ENCODE assay signal across 20 cellular contexts in genomic region chr17:65522751-65523404, GRCh38. TPM values are rescaled to one million over a fixed set of nuclear protein-coding genes. Genes with fewer than 3 reads are reported as not detected.
DNase-seq lines count a peak whose midpoint lies in the region; ATAC-seq and TF ChIP-seq lines count a peak whose summit lies in the region.
"Had no signal": no experiment of that assay in that cellular context is flagged by ENCODE, and none has a peak within 500 bp of the region (broad histone marks: within the 10 kb centered on the region; RNA-seq: fewer than 3 reads in every experiment).

No MANE protein-coding gene starts in this region.

- intact Hi-C loops in activated CD4-positive, alpha-beta T cell treated with anti-CD3 and anti-CD28 coated beads, Interleukin-2, amount 10 ng/mL, durations not matched to agents 24 days and 14 days (cut with micrococcal nuclease): loop anchor here (1.0 kb wide), 3 partner anchors 30 to 294 kb away; no protein-coding TSS in a partner anchor
- intact Hi-C loops in Caco-2 (cut with micrococcal nuclease; ENCODE audit: unreplicated experiment): no loop called here

- peaks cover 56% of the 10 kb centered on the region for H3K27me3 Mint-ChIP-seq in activated CD4-positive, alpha-beta T cell treated with anti-CD3 and anti-CD28 coated beads, Interleukin-2, amount 10 ng/mL, durations not matched to agents 24 days and 14 days
- H3K27me3 Mint-ChIP-seq in Caco-2 (ENCODE audit: insufficient read depth, unreplicated experiment) (no peaks in the 10 kb centered on the region), nephron progenitor cell (ENCODE audit: low read depth, poor library complexity) (no peaks in the 10 kb centered on the region)
- H3K27me3 Mint-ChIP-seq in activated T-helper 17 cell treated with anti-CD3 and anti-CD28 coated beads, Interleukin-2, amount 50 U/mL, for 72 hours: no peaks in the 10 kb centered on the region
- H3K27me3 Mint-ChIP-seq: stimulated activated naive CD8-positive, alpha-beta T cell treated with anti-CD3 and anti-CD28 coated beads, Interleukin-15, amount 100 ng/mL, for 72 hours had no signal

- ATAC-seq in activated T-helper 17 cell treated with anti-CD3 and anti-CD28 coated beads, Interleukin-2, amount 50 U/mL, for 72 hours (replicated peaks): peak; percentile 4
- ATAC-seq in HG03469 (IDR thresholded peaks at IDR 0.05; ENCODE audit: unreplicated experiment): no peak
- no peak for ATAC-seq in GM19463 (IDR thresholded peaks at IDR 0.05; ENCODE audit: unreplicated experiment)
- ATAC-seq: foreskin keratinocyte had no signal

- POLR2A ChIA-PET in Caco-2 (lab: Charles Lee): interaction anchor here (0.5 to 0.6 kb wide), 2 partner anchors 25 to 85 kb away, joined by 4 to 5 read pairs; no protein-coding TSS in a partner anchor

- H3K4me1 ChIP-seq in Caco-2: peaks cover 18% of the 10 kb centered on the region
- H3K4me1 ChIP-seq: foreskin keratinocyte, HAP-1 had no signal

- BruUV-seq in Caco-2 (replicated peaks; lab: Mats Ljungman, UMichigan): no TSS peak

- no peaks in the 10 kb centered on the region for H3K9me3 ChIP-seq in Caco-2
- H3K9me3 ChIP-seq: HAP-1, upper lobe of left lung had no signal

- H3K9me3 Mint-ChIP-seq in activated CD4-positive, alpha-beta T cell treated with anti-CD3 and anti-CD28 coated beads, Interleukin-2, amount 10 ng/mL, durations not matched to agents 24 days and 14 days: peaks cover 10% of the 10 kb centered on the region
- no peaks in the 10 kb centered on the region for H3K9me3 Mint-ChIP-seq in Caco-2 (ENCODE audit: unreplicated experiment)
- peaks cover 2% of the 10 kb centered on the region for H3K9me3 Mint-ChIP-seq in activated T-helper 17 cell treated with anti-CD3 and anti-CD28 coated beads, Interleukin-2, amount 50 U/mL, for 72 hours
- no peaks in the 10 kb centered on the region for H3K9me3 Mint-ChIP-seq in nephron progenitor cell
- H3K9me3 Mint-ChIP-seq: stimulated activated naive CD8-positive, alpha-beta T cell treated with anti-CD3 and anti-CD28 coated beads, Interleukin-15, amount 100 ng/mL, for 72 hours had no signal

- H3K4me3 ChIP-seq in Caco-2 (ENCODE audit: low read depth, low read length): no peak overlapping the region
- H3K4me3 ChIP-seq: HAP-1, lung, upper lobe of left lung had no signal

- H3K36me3 Mint-ChIP-seq in activated CD4-positive, alpha-beta T cell treated with anti-CD3 and anti-CD28 coated beads, Interleukin-2, amount 10 ng/mL, durations not matched to agents 24 days and 14 days (ENCODE audit: low read depth): peaks cover 4% of the 10 kb centered on the region
- H3K36me3 Mint-ChIP-seq in Caco-2 (ENCODE audit: insufficient read depth, unreplicated experiment) (peaks cover 33% of the 10 kb centered on the region), nephron progenitor cell (ENCODE audit: low read depth) (peaks cover 9% of the 10 kb centered on the region)
- H3K36me3 Mint-ChIP-seq in activated T-helper 17 cell treated with anti-CD3 and anti-CD28 coated beads, Interleukin-2, amount 50 U/mL, for 72 hours (ENCODE audit: low read depth): no peaks in the 10 kb centered on the region

- no peaks in the 10 kb centered on the region for H3K36me3 ChIP-seq in Caco-2 (ENCODE audit: control insufficient read depth, insufficient read depth, low read length)
- H3K36me3 ChIP-seq: HAP-1 had no signal

- H3K27me3 ChIP-seq in Caco-2 (replicated peaks; ENCODE audit: control insufficient read depth, insufficient read depth, low read length): no peaks in the 10 kb centered on the region
- H3K27me3 ChIP-seq: foreskin keratinocyte, upper lobe of left lung had no signal

- CTCF ChIA-PET in Caco-2 (lab: Charles Lee): interaction anchor here (0.6 kb wide), 1 partner anchor 70 kb away, joined by 4 read pairs; no protein-coding TSS in a partner anchor

- H3K4me3 Mint-ChIP-seq in activated CD4-positive, alpha-beta T cell treated with anti-CD3 and anti-CD28 coated beads, Interleukin-2, amount 10 ng/mL, durations not matched to agents 24 days and 14 days: peak overlapping the region; percentile 68
- no peak overlapping the region for H3K4me3 Mint-ChIP-seq in Caco-2 (ENCODE audit: unreplicated experiment)
- peak overlapping the region; percentile 61 for H3K4me3 Mint-ChIP-seq in activated T-helper 17 cell treated with anti-CD3 and anti-CD28 coated beads, Interleukin-2, amount 50 U/mL, for 72 hours
- H3K4me3 Mint-ChIP-seq in nephron progenitor cell: peak overlapping the region; percentile 49

- peak overlapping the region; percentile 75 for H3K27ac Mint-ChIP-seq in activated CD4-positive, alpha-beta T cell treated with anti-CD3 and anti-CD28 coated beads, Interleukin-2, amount 10 ng/mL, durations not matched to agents 24 days and 14 days
- peak overlapping the region; percentile 13 for H3K27ac Mint-ChIP-seq in Caco-2 (ENCODE audit: unreplicated experiment)
- H3K27ac Mint-ChIP-seq in activated T-helper 17 cell treated with anti-CD3 and anti-CD28 coated beads, Interleukin-2, amount 50 U/mL, for 72 hours: peak overlapping the region; percentile 87
- peak overlapping the region; percentile 59 for H3K27ac Mint-ChIP-seq in nephron progenitor cell

- H3K4me1 Mint-ChIP-seq in activated CD4-positive, alpha-beta T cell treated with anti-CD3 and anti-CD28 coated beads, Interleukin-2, amount 10 ng/mL, durations not matched to agents 24 days and 14 days: peaks cover 28% of the 10 kb centered on the region
- H3K4me1 Mint-ChIP-seq in Caco-2 (ENCODE audit: low read depth, unreplicated experiment) (peaks cover 24% of the 10 kb centered on the region), nephron progenitor cell (peaks cover 60% of the 10 kb centered on the region)
- H3K4me1 Mint-ChIP-seq in activated T-helper 17 cell treated with anti-CD3 and anti-CD28 coated beads, Interleukin-2, amount 50 U/mL, for 72 hours: peaks cover 23% of the 10 kb centered on the region

- peak; percentile 76 for DNase-seq in activated CD4-positive, alpha-beta T cell treated with anti-CD3 and anti-CD28 coated beads, Interleukin-2, amount 10 ng/mL, durations not matched to agents 24 days and 14 days
- no peak for DNase-seq in activated CD4-positive, alpha-beta T cell treated with anti-CD3 and anti-CD28 coated beads for 48 hours
- DNase-seq in Caco-2 (no peak), nephron progenitor cell (no peak), NCI-H146 treated with DMSO at 0.1 percent for 48 hours (lab: John Stamatoyannopoulos, UW; ENCODE audit: unreplicated experiment) (no peak)
- DNase-seq: C1 segment of cervical spinal cord; DMS53; foreskin keratinocyte; hippocampal formation; NCI-H1417; NCI-H526; SHP77 treated with DMSO at 0.1 percent for 48 hours; stimulated activated CD4-positive, alpha-beta T cell treated with anti-CD3 and anti-CD28 coated beads, Interleukin-2, amount 100 ng/mL, for 24 hours; stimulated activated naive CD8-positive, alpha-beta T cell treated with anti-CD3 and anti-CD28 coated beads, Interleukin-15, amount 100 ng/mL, for 72 hours; upper lobe of left lung had no signal

- TF ChIP-seq CTCF in Caco-2 (IDR thresholded peaks at IDR 0.05; ENCODE audit: insufficient read depth in 1 of 2, low read depth in 1 of 2, low read length in 1 of 2, severe bottlenecking in 1 of 2, unreplicated experiment in 1 of 2): no peak
- no peak for TF ChIP-seq CTCF in nephron progenitor cell (IDR thresholded peaks at IDR 0.05)

RNA-seq across cellular contexts. Expression of gene AXIN2, which starts 38.6 kb away (rescaled TPM):
- 4.8 and 5.2 TPM in 2 replicates for total RNA-seq in activated CD4-positive, alpha-beta T cell treated with anti-CD3 and anti-CD28 coated beads, Interleukin-2, amount 10 ng/mL, durations not matched to agents 24 days and 14 days
- total RNA-seq in Caco-2 (2022): 141 and 168 TPM in 2 replicates
- total RNA-seq in activated T-helper 17 cell treated with anti-CD3 and anti-CD28 coated beads, Interleukin-2, amount 50 U/mL, for 72 hours: 1 to 10 TPM in 1 of 2 donors, under 1 TPM in 1; 0.71 to 1.5 TPM

Comparison
In these comparisons a context has a peak if more than half of its experiments do, and no peak if none do; other contexts are left out.
1. H3K27ac Mint-ChIP-seq: peak in every context shown above with its lines; median percentile 87 in activated T-helper 17 cell treated with anti-CD3 and anti-CD28 coated beads, Interleukin-2, amount 50 U/mL, for 72 hours; 75 in activated CD4-positive, alpha-beta T cell treated with anti-CD3 and anti-CD28 coated beads, Interleukin-2, amount 10 ng/mL, durations not matched to agents 24 days and 14 days; 59 in nephron progenitor cell; 13 in Caco-2.
2. RNA of gene AXIN2, which starts 38.6 kb away (total RNA-seq): 141 to 168 TPM in Caco-2; 4.8 to 5.2 TPM in activated CD4-positive, alpha-beta T cell treated with anti-CD3 and anti-CD28 coated beads, Interleukin-2, amount 10 ng/mL, durations not matched to agents 24 days and 14 days and 0.71 to 1.5 TPM in activated T-helper 17 cell treated with anti-CD3 and anti-CD28 coated beads, Interleukin-2, amount 50 U/mL, for 72 hours; every median in the first group is over 10 times any median in the second.